Comparison of ENCODE assay signal across 21 cellular contexts in genomic region chr11:122214567-122214966, GRCh38.
A peak's percentile ranks its signal among the peaks of the same experiment; 100 is the strongest.
DNase-seq lines count a peak whose midpoint lies in the region; ATAC-seq, FAIRE-seq and TF ChIP-seq lines count a peak whose summit lies in the region.
"Had no signal": no experiment of that assay in that cellular context is flagged by ENCODE, and none has a peak within 500 bp of the region (broad histone marks: within the 10 kb centered on the region; RNA-seq: fewer than 3 reads in every experiment).

No MANE protein-coding gene starts in this region.

- H3K36me3 Mint-ChIP-seq in GM23338 (ENCODE audit: low read depth), result no peaks in the 10 kb centered on the region
- H3K36me3 Mint-ChIP-seq in activated T-helper 17 cell treated with anti-CD3 and anti-CD28 coated beads, Interleukin-2, amount 50 U/mL, for 72 hours (ENCODE audit: low read depth), result no peaks in the 10 kb centered on the region

- H3K27ac ChIP-seq in GM23338 (ENCODE audit: low read depth) (no peak overlapping the region), ascending aorta (peak overlapping the region; percentile 71 to 90), suprapubic skin (peak overlapping the region; percentile 60), kidney (ENCODE audit: low read depth in 2 of 2, low read length in 2 of 2) (no peak overlapping the region)

- H3K4me1 Mint-ChIP-seq in GM23338, result peaks cover 23% of the 10 kb centered on the region
- no peaks in the 10 kb centered on the region for H3K4me1 Mint-ChIP-seq in activated T-helper 17 cell treated with anti-CD3 and anti-CD28 coated beads, Interleukin-2, amount 50 U/mL, for 72 hours
- H3K4me1 Mint-ChIP-seq: activated CD4-positive, alpha-beta T cell treated with anti-CD3 and anti-CD28 coated beads, Interleukin-2, amount 10 ng/mL, durations not matched to agents 24 days and 14 days had no signal

- no peak overlapping the region for H3K9ac ChIP-seq in kidney (ENCODE audit: low read length in 2 of 2)

- no peak overlapping the region for H3K27ac Mint-ChIP-seq in GM23338
- H3K27ac Mint-ChIP-seq in activated T-helper 17 cell treated with anti-CD3 and anti-CD28 coated beads, Interleukin-2, amount 50 U/mL, for 72 hours, result no peak overlapping the region
- H3K27ac Mint-ChIP-seq: activated CD4-positive, alpha-beta T cell treated with anti-CD3 and anti-CD28 coated beads, Interleukin-2, amount 10 ng/mL, durations not matched to agents 24 days and 14 days had no signal

- no peaks in the 10 kb centered on the region for H4K20me1 ChIP-seq in GM23338 (replicated peaks; ENCODE audit: insufficient read depth)

- peaks cover 3% of the 10 kb centered on the region for H3K27me3 Mint-ChIP-seq in GM23338 (ENCODE audit: insufficient read depth, low read depth, poor library complexity)
- peaks cover 6% of the 10 kb centered on the region for H3K27me3 Mint-ChIP-seq in activated T-helper 17 cell treated with anti-CD3 and anti-CD28 coated beads, Interleukin-2, amount 50 U/mL, for 72 hours

- peak overlapping the region; percentile 54 for H3K4me2 ChIP-seq in GM23338

- no peaks in the 10 kb centered on the region for H3K27me3 ChIP-seq in GM23338 (ENCODE audit: insufficient read depth)
- no peaks in the 10 kb centered on the region for H3K27me3 ChIP-seq in ascending aorta
- no peaks in the 10 kb centered on the region for H3K27me3 ChIP-seq in suprapubic skin

- 0 out of 3 replicates have a peak, but pooled peaks cover 4% of the 10 kb centered on the region for H3K9me3 Mint-ChIP-seq in GM23338
- H3K9me3 Mint-ChIP-seq in activated T-helper 17 cell treated with anti-CD3 and anti-CD28 coated beads, Interleukin-2, amount 50 U/mL, for 72 hours, result no peaks in the 10 kb centered on the region
- H3K9me3 Mint-ChIP-seq: activated CD4-positive, alpha-beta T cell treated with anti-CD3 and anti-CD28 coated beads, Interleukin-2, amount 10 ng/mL, durations not matched to agents 24 days and 14 days; neural crest cell had no signal

- in situ Hi-C loops in G401 (cut with HindIII; ENCODE audit: low sequenced_read_pairs), result no loop called here

- H3K9me2 ChIP-seq in GM23338 (ENCODE audit: insufficient read depth), result peaks cover under 1% of the 10 kb centered on the region; the same call in 1 of the 2 replicates

- DNase-seq in GM23338 (ENCODE audit: low spot score) (no peak), ascending aorta (ENCODE audit: low spot score in 2 of 2) (no peak), hepatic stellate cell (ENCODE audit: low spot score) (peak; percentile 65), suprapubic skin (ENCODE audit: low spot score in 2 of 2) (no peak), LoVo (ENCODE audit: low spot score) (no peak), kidney (no peak), G401 (ENCODE audit: low spot score) (no peak)
- DNase-seq: activated CD4-positive, alpha-beta T cell treated with anti-CD3 and anti-CD28 coated beads, Interleukin-2, amount 10 ng/mL, durations not matched to agents 24 days and 14 days; activated CD8-positive, alpha-beta memory T cell treated with anti-CD3 and anti-CD28 coated beads, Interleukin-2, amount 50 U/mL, for 4 hours; activated gamma-delta T cell; cortex of kidney; DND-41; NCI-H1092; NCI-H2081; stimulated activated CD4-positive, alpha-beta T cell treated with anti-CD3 and anti-CD28 coated beads, Interleukin-12 subunit alpha, Interleukin-12 subunit beta, amount 100 ng/mL, for 4 hours; T-helper 1 cell had no signal

- H3K4me3 ChIP-seq in GM23338, result no peak overlapping the region
- H3K4me3 ChIP-seq in ascending aorta, result no peak overlapping the region
- no peak overlapping the region for H3K4me3 ChIP-seq in suprapubic skin
- no peak overlapping the region for H3K4me3 ChIP-seq in kidney (ENCODE audit: low read length in 2 of 2)

- TF ChIP-seq CTCF in GM23338 (conservative IDR thresholded peaks at IDR 0.05; ENCODE audit: low read depth in 2 of 2), result no peak
- no peak for TF ChIP-seq CTCF in ascending aorta (IDR thresholded peaks at IDR 0.05)
- TF ChIP-seq CTCF in suprapubic skin (IDR thresholded peaks at IDR 0.05), result no peak
- TF ChIP-seq CTCF in kidney (IDR thresholded peaks at IDR 0.05; ENCODE audit: borderline replicate concordance, extremely low read depth, insufficient read depth), result no peak

- no peak for TF ChIP-seq POLR2A in suprapubic skin (IDR thresholded peaks at IDR 0.05)

- ATAC-seq in GM23338, result no peak
- no peak for ATAC-seq in activated T-helper 17 cell treated with anti-CD3 and anti-CD28 coated beads, Interleukin-2, amount 50 U/mL, for 72 hours (replicated peaks)

- no peaks in the 10 kb centered on the region for H3F3A ChIP-seq in GM23338 (replicated peaks; ENCODE audit: low read depth)

- H3K9me3 ChIP-seq in ascending aorta (no peaks in the 10 kb centered on the region), suprapubic skin (no peaks in the 10 kb centered on the region), kidney (ENCODE audit: control insufficient read depth in 1 of 2, low read length in 2 of 2) (no peaks in the 10 kb centered on the region)

- no peak overlapping the region for H2AFZ ChIP-seq in GM23338

- H3K36me3 ChIP-seq in GM23338 (ENCODE audit: insufficient read depth), result no peaks in the 10 kb centered on the region
- H3K36me3 ChIP-seq in ascending aorta, result no peaks in the 10 kb centered on the region
- H3K36me3 ChIP-seq in suprapubic skin, result no peaks in the 10 kb centered on the region
- no peaks in the 10 kb centered on the region for H3K36me3 ChIP-seq in kidney (ENCODE audit: control insufficient read depth in 1 of 2, insufficient read depth in 2 of 2, low read length in 2 of 2)

- FAIRE-seq in kidney (lab: Jason Lieb, UNC), result no peak
- FAIRE-seq: endothelial cell of umbilical vein, frontal cortex, GM18507 had no signal

- no peak for TF ChIP-seq EP300 in suprapubic skin (IDR thresholded peaks at IDR 0.05)

- 77% methylated on average over 2 of the region's 2 CpGs for WGBS in suprapubic skin

- H3K4me1 ChIP-seq in GM23338 (ENCODE audit: insufficient read depth) (peaks cover 12% of the 10 kb centered on the region; the same call in 1 of the 2 replicates), ascending aorta (peaks cover 0 to 37% of the 10 kb centered on the region in 2 donors), suprapubic skin (peaks cover 24% of the 10 kb centered on the region), kidney (ENCODE audit: control insufficient read depth in 1 of 2, insufficient read depth in 1 of 2, low read depth in 1 of 2, low read length in 2 of 2) (peaks cover 4% of the 10 kb centered on the region in 2 donors)

- H3K79me2 ChIP-seq in GM23338 (replicated peaks; ENCODE audit: insufficient read depth), result no peaks in the 10 kb centered on the region

- no peak overlapping the region for H3K4me3 Mint-ChIP-seq in GM23338
- H3K4me3 Mint-ChIP-seq in activated T-helper 17 cell treated with anti-CD3 and anti-CD28 coated beads, Interleukin-2, amount 50 U/mL, for 72 hours, result no peak overlapping the region
- H3K4me3 Mint-ChIP-seq: activated CD4-positive, alpha-beta T cell treated with anti-CD3 and anti-CD28 coated beads, Interleukin-2, amount 10 ng/mL, durations not matched to agents 24 days and 14 days; neural crest cell had no signal

- intact Hi-C loops in ascending aorta (cut with DNase I), result loop anchor here (2.0 to 10.0 kb wide), 4 partner anchors 93 to 920 kb away; partner anchors contain the start of gene SC5D
- intact Hi-C loops in kidney (cut with DNase I), result loop anchor here (10.0 kb wide), 1 partner anchor 290 kb away; no protein-coding TSS in a partner anchor

TF ChIP-seq in GM23338, 12 proteins besides CTCF, POLR2A, EP300 and RAD21:
- no peak for TF ChIP-seq ETS1 (IDR thresholded peaks at IDR 0.05)

Comparison
In these comparisons a context has a peak if more than half of its experiments do, and no peak if none do; other contexts are left out.
1. H3K27ac ChIP-seq: peak in ascending aorta (2 of 2) and suprapubic skin (single experiment); none in GM23338 (single experiment) and kidney (0 of 2).